12 cellular contexts compared by ENCODE assay signal in the genomic region with DNA sequence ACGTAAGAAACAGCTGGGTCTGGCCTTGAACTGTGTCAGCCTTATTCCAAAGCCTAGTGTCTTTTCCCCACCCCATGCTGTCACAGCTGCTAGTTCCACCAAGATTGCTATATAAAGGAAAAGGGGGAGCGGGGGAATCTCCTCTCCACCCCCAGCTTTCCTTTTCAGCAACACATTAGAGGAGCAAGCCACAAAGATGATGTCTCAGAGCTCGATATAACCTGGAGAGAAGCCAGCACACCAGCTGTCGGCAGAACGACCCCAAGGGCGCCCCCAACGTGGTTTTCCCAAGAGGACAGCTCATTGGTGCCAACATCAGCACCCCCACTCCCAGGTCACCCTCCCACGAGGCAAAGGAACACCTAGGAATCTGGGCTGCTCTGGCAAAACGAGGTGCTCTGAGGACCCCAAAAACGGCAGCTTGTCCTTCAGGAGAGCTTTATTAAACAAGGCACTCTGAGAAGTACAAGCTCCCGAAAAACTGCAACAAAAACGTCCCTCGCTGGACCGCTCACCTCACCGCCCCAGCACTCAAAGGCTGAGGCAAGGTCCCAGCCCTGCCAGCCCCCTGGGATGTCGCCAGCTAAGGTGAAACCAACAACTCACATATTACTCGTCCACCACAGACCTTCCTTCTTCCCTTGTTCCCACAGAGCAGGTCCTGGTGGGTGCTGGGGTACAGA. TPM values are rescaled to one million over a fixed set of nuclear protein-coding genes. Genes with fewer than 3 reads are reported as not detected.
DNase-seq lines count a peak whose midpoint lies in the region; ATAC-seq and TF ChIP-seq lines count a peak whose summit lies in the region.
"Had no signal": no experiment of that assay in that cellular context is flagged by ENCODE, and none has a peak within 500 bp of the region (broad histone marks: within the 10 kb centered on the region; RNA-seq: fewer than 3 reads in every experiment).

No MANE protein-coding gene starts in this region.

- no peaks in the 10 kb centered on the region for H3K36me3 Mint-ChIP-seq in activated T-helper 17 cell treated with anti-CD3 and anti-CD28 coated beads, Interleukin-2, amount 50 U/mL, for 72 hours (ENCODE audit: low read depth)

- intact Hi-C loops in left ventricle myocardium superior (cut with micrococcal nuclease) = no loop called here

- no peaks in the 10 kb centered on the region for H3K9me3 Mint-ChIP-seq in activated T-helper 17 cell treated with anti-CD3 and anti-CD28 coated beads, Interleukin-2, amount 50 U/mL, for 72 hours
- H3K9me3 Mint-ChIP-seq: activated B cell treated with CpG ODN at 0.5 μM for 24 hours had no signal

- H3K4me1 Mint-ChIP-seq in activated T-helper 17 cell treated with anti-CD3 and anti-CD28 coated beads, Interleukin-2, amount 50 U/mL, for 72 hours = no peaks in the 10 kb centered on the region
- H3K4me1 Mint-ChIP-seq: activated B cell treated with CpG ODN at 0.5 μM for 24 hours had no signal

- H3K4me3 Mint-ChIP-seq in activated T-helper 17 cell treated with anti-CD3 and anti-CD28 coated beads, Interleukin-2, amount 50 U/mL, for 72 hours = peak overlapping the region; percentile 9
- H3K4me3 Mint-ChIP-seq: activated B cell treated with CpG ODN at 0.5 μM for 24 hours had no signal

- H3K27me3 ChIP-seq in skeletal muscle tissue (ENCODE audit: control insufficient read depth in 3 of 3, insufficient read depth in 3 of 3, low read length in 3 of 3) = no peaks in the 10 kb centered on the region
- H3K27me3 ChIP-seq: adrenal gland had no signal

- H3K36me3 ChIP-seq in HEK293 (ENCODE audit: control insufficient read depth in 2 of 2, insufficient read depth in 1 of 2, low read length in 2 of 2) (no peaks in the 10 kb centered on the region), skeletal muscle tissue (ENCODE audit: control insufficient read depth in 3 of 3, insufficient read depth in 3 of 3, low read length in 3 of 3) (peaks cover 2 to 4% (median 3%) of the 10 kb centered on the region in 3 donors)
- H3K36me3 ChIP-seq: adrenal gland had no signal

- POLR2A ChIA-PET in HEK293 (lab: Yijun Ruan, JAX) = no interaction called here

- DNase-seq in left ventricle myocardium superior (no peak), D341Med (ENCODE audit: low spot score) (no peak), activated gamma-delta T cell (lab: John Stamatoyannopoulos, UW) (no peak), GF-D8 (lab: John Stamatoyannopoulos, UW) (no peak)
- DNase-seq: activated B cell treated with CpG ODN at 0.5 μM for 24 hours; foreskin melanocyte; stimulated activated CD4-positive, alpha-beta T cell treated with anti-CD3 and anti-CD28 coated beads, Interleukin-4, amount 100 ng/mL, for 24 hours had no signal

- H3K9me3 ChIP-seq in HEK293 (ENCODE audit: control insufficient read depth, insufficient read depth, low read depth, low read length) = no peaks in the 10 kb centered on the region
- no peaks in the 10 kb centered on the region for H3K9me3 ChIP-seq in skeletal muscle tissue (ENCODE audit: control insufficient read depth in 3 of 3, low read length in 3 of 3)
- H3K9me3 ChIP-seq: adrenal gland had no signal

- H3K27ac Mint-ChIP-seq in activated T-helper 17 cell treated with anti-CD3 and anti-CD28 coated beads, Interleukin-2, amount 50 U/mL, for 72 hours = peak overlapping the region; percentile 27
- H3K27ac Mint-ChIP-seq: activated B cell treated with CpG ODN at 0.5 μM for 24 hours had no signal

- H3K4me1 ChIP-seq in HEK293 (ENCODE audit: control insufficient read depth, insufficient read depth, low read length) (peaks cover 11% of the 10 kb centered on the region), skeletal muscle tissue (ENCODE audit: control insufficient read depth in 3 of 3, insufficient read depth in 3 of 3, low read length in 3 of 3) (peaks cover 15 to 19% (median 17%) of the 10 kb centered on the region in 3 donors)

- no peak for ATAC-seq in activated T-helper 17 cell treated with anti-CD3 and anti-CD28 coated beads, Interleukin-2, amount 50 U/mL, for 72 hours (replicated peaks)
- ATAC-seq in left ventricle myocardium superior = peak; percentile 66
- ATAC-seq in HG02870 (IDR thresholded peaks at IDR 0.05; ENCODE audit: unreplicated experiment) = no peak

- H3K4me3 ChIP-seq in HEK293 (ENCODE audit: low read depth, low read length) (no peak overlapping the region), skeletal muscle tissue (ENCODE audit: low read length in 3 of 3) (peak overlapping the region; percentile 66 to 78 (median 68))

- CTCF ChIA-PET in HEK293 (lab: Yijun Ruan, JAX) = interaction anchor here (0.8 to 0.9 kb wide), 2 partner anchors 31 to 292 kb away, joined by 3 to 4 read pairs; no protein-coding TSS in a partner anchor

- no peak overlapping the region for H3K27ac ChIP-seq in HEK293 (ENCODE audit: extremely low read depth, low read depth, low read length)
- peak overlapping the region; percentile 93 for H3K27ac ChIP-seq in skeletal muscle tissue (ENCODE audit: low read depth, low read length)

- peaks cover 8% of the 10 kb centered on the region for H3K27me3 Mint-ChIP-seq in activated T-helper 17 cell treated with anti-CD3 and anti-CD28 coated beads, Interleukin-2, amount 50 U/mL, for 72 hours

- no peak for TF ChIP-seq CTCF in HEK293 (tag by site-specific recombination; IDR thresholded peaks at IDR 0.05)

- H3K9ac ChIP-seq in skeletal muscle tissue (ENCODE audit: low read depth in 1 of 3, low read length in 3 of 3) = peak overlapping the region; percentile 58 to 74 (median 73)

TF ChIP-seq in HEK293, 187 proteins besides CTCF, POLR2A, EP300 and RAD21:
- TF ChIP-seq ZNF549 (tag by site-specific recombination; IDR thresholded peaks at IDR 0.05) (no peak), ZNF600 (tag by site-specific recombination; IDR thresholded peaks at IDR 0.05) (0 out of 2 replicates have a peak, but pooled peaks have one; percentile 13)

RNA-seq across cellular contexts. Expression of a gene that starts 36.3 kb away (rescaled TPM):
- total RNA-seq in activated T-helper 17 cell treated with anti-CD3 and anti-CD28 coated beads, Interleukin-2, amount 50 U/mL, for 72 hours = 1 to 10 TPM; 1.7 to 2.2 TPM
- total RNA-seq in left ventricle myocardium superior (21.2 TPM), skeletal muscle tissue (56.4 TPM)
